ENCODE assay signal across 31 cellular contexts in the genomic region with DNA sequence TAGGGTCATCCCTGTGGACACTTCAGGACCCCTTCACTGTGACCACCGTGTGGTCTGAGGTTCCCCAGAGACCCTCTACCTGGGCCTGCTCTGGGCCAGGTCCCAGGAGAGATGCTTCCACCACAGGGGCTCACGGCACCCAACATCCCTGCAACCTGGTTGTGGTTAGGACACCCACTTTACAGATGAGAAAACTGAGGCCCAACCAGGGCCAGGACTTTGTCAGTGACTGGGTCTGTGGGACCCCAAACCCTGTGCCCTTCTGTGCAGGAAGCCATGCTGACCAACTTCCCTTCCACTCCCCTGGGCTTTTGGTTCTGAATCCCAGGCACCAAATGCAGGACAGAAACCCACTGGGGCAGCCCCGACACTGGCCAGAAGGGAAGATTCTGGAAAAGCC. TPM values are rescaled to one million over a fixed set of nuclear protein-coding genes. Genes with fewer than 3 reads are reported as not detected.
"Had no signal": no experiment of that assay in that cellular context is flagged by ENCODE, and none has a peak within 500 bp of the region (broad histone marks: within the 10 kb centered on the region; RNA-seq: fewer than 3 reads in every experiment).

No MANE protein-coding gene starts in this region.

- H3K9me3 Mint-ChIP-seq: activated CD4-positive, alpha-beta T cell treated with anti-CD3 and anti-CD28 coated beads, Interleukin-2, amount 10 ng/mL, durations not matched to agents 24 days and 14 days; activated naive CD4-positive, alpha-beta T cell treated with anti-CD3 and anti-CD28 coated beads, Interleukin-2, amount 50 U/mL, for 24 hours; activated naive CD8-positive, alpha-beta T cell treated with anti-CD3 and anti-CD28 coated beads, Interleukin-2, amount 50 U/mL, for 24 hours; activated T-cell treated with anti-CD3 and anti-CD28 coated beads, Interleukin-2, amount 50 U/mL, for 24 hours; activated T-helper 2 cell treated with anti-CD3 and anti-CD28 coated beads, Interferon-gamma antibody, Interleukin-2, Interleukin-4, amounts not matched to agents 10 μg/mL and 5 μg/mL and 100 μg/mL, durations not matched to agents 14 hours and 24 hours and 36 hours; T-helper 1 cell treated with Interleukin-12 subunit alpha and Interleukin-12 subunit beta and Interleukin-4 antibody, amounts not matched to agents 30 μg/mL and 1 μg/mL, for 36 hours; T-helper 2 cell treated with Interferon-gamma antibody and Interleukin-4, amounts not matched to agents 5 μg/mL and 100 μg/mL, for 36 hours had no signal

- H3K4me2 ChIP-seq: SK-N-SH had no signal

- H3K4me3 Mint-ChIP-seq: activated CD8-positive, alpha-beta T cell treated with anti-CD3 and anti-CD28 coated beads, Interleukin-2, amount 10 ng/mL, durations not matched to agents 7 days and 5 days; activated naive CD4-positive, alpha-beta T cell treated with anti-CD3 and anti-CD28 coated beads, Interleukin-2, amount 50 U/mL, for 24 hours; activated naive CD8-positive, alpha-beta T cell treated with anti-CD3 and anti-CD28 coated beads, Interleukin-2, amount 50 U/mL, for 24 hours; T-helper 2 cell treated with Interferon-gamma antibody and Interleukin-4, amounts not matched to agents 5 μg/mL and 100 μg/mL, for 36 hours had no signal

- H3K4me3 ChIP-seq: cardiac muscle cell, MG63, Peyer's patch, SJSA1 had no signal

- H3K36me3 Mint-ChIP-seq: activated naive CD4-positive, alpha-beta T cell treated with anti-CD3 and anti-CD28 coated beads, Interleukin-2, amount 50 U/mL, for 24 hours had no signal

- H3K36me3 ChIP-seq: brain microvascular endothelial cell, cardiac muscle cell, MG63, Peyer's patch, SJSA1 had no signal

- DNase-seq: activated CD4-positive, alpha-beta T cell treated with anti-CD3 and anti-CD28 coated beads, Interleukin-2, amount 10 ng/mL, durations not matched to agents 24 days and 14 days; activated CD4-positive, alpha-beta T cell treated with anti-CD3 and anti-CD28 coated beads, Interleukin-2, amount 50 U/mL, for 48 hours; activated CD8-positive, alpha-beta T cell treated with anti-CD3 and anti-CD28 coated beads, Interleukin-2, amount 10 ng/mL, durations not matched to agents 7 days and 5 days; activated gamma-delta T cell; activated naive CD4-positive, alpha-beta T cell treated with Interleukin-2 at 50 U/mL for 16 hours; activated naive CD8-positive, alpha-beta T cell treated with anti-CD3 and anti-CD28 coated beads, Interleukin-2, amount 50 U/mL, for 24 hours; activated T-cell treated with anti-CD3 and anti-CD28 coated beads, Interleukin-2, amount 50 U/mL, for 24 hours; anterior cingulate cortex; brain microvascular endothelial cell; Karpas-422; KBM-7; MG63; NCI-H1048; NCI-H1105 treated with DMSO at 0.1 percent for 48 hours; NCI-H1436; NCI-H1694; NCI-H1930; NCI-H2081 treated with DMSO at 0.1 percent for 48 hours; NCI-H345; NCI-H524 treated with DMSO at 0.1 percent for 48 hours; RPMI8226; SHP77 treated with DMSO at 0.1 percent for 48 hours had no signal

- FAIRE-seq: TTC549 had no signal

- ATAC-seq: activated CD8-positive, alpha-beta T cell treated with anti-CD3 and anti-CD28 coated beads, Interleukin-2, amount 10 ng/mL, durations not matched to agents 7 days and 5 days; activated naive CD8-positive, alpha-beta T cell treated with anti-CD3 and anti-CD28 coated beads, Interleukin-2, amount 50 U/mL, for 24 hours had no signal

- H3K27ac Mint-ChIP-seq: activated CD4-positive, alpha-beta T cell treated with anti-CD3 and anti-CD28 coated beads, Interleukin-2, amount 10 ng/mL, durations not matched to agents 24 days and 14 days; activated CD8-positive, alpha-beta T cell treated with anti-CD3 and anti-CD28 coated beads, Interleukin-2, amount 10 ng/mL, durations not matched to agents 7 days and 5 days; activated naive CD8-positive, alpha-beta T cell treated with anti-CD3 and anti-CD28 coated beads, Interleukin-2, amount 50 U/mL, for 24 hours; activated T-cell treated with anti-CD3 and anti-CD28 coated beads, Interleukin-2, amount 50 U/mL, for 24 hours; activated T-helper 2 cell treated with anti-CD3 and anti-CD28 coated beads, Interferon-gamma antibody, Interleukin-2, Interleukin-4, amounts not matched to agents 10 μg/mL and 5 μg/mL and 100 μg/mL, durations not matched to agents 14 hours and 24 hours and 36 hours; T-helper 1 cell treated with Interleukin-12 subunit alpha and Interleukin-12 subunit beta and Interleukin-4 antibody, amounts not matched to agents 30 μg/mL and 1 μg/mL, for 36 hours; T-helper 2 cell treated with Interferon-gamma antibody and Interleukin-4, amounts not matched to agents 5 μg/mL and 100 μg/mL, for 36 hours had no signal

- H3K9me3 ChIP-seq: MG63, Peyer's patch, SJSA1, SK-N-SH had no signal

- H3K27ac ChIP-seq: brain microvascular endothelial cell, cardiac muscle cell, Peyer's patch, SJSA1 had no signal

- H3K9ac ChIP-seq: SK-N-SH had no signal

- H3K4me1 Mint-ChIP-seq: activated CD4-positive, alpha-beta T cell treated with anti-CD3 and anti-CD28 coated beads, Interleukin-2, amount 10 ng/mL, durations not matched to agents 24 days and 14 days had no signal

RNA-seq across cellular contexts. Expression of gene BEGAIN, which starts 21.6 kb away (rescaled TPM):
- total RNA-seq: cardiac muscle cell, SJSA1 had no signal
- polyA plus RNA-seq: cardiac muscle cell had no signal
